In the genomic region with DNA sequence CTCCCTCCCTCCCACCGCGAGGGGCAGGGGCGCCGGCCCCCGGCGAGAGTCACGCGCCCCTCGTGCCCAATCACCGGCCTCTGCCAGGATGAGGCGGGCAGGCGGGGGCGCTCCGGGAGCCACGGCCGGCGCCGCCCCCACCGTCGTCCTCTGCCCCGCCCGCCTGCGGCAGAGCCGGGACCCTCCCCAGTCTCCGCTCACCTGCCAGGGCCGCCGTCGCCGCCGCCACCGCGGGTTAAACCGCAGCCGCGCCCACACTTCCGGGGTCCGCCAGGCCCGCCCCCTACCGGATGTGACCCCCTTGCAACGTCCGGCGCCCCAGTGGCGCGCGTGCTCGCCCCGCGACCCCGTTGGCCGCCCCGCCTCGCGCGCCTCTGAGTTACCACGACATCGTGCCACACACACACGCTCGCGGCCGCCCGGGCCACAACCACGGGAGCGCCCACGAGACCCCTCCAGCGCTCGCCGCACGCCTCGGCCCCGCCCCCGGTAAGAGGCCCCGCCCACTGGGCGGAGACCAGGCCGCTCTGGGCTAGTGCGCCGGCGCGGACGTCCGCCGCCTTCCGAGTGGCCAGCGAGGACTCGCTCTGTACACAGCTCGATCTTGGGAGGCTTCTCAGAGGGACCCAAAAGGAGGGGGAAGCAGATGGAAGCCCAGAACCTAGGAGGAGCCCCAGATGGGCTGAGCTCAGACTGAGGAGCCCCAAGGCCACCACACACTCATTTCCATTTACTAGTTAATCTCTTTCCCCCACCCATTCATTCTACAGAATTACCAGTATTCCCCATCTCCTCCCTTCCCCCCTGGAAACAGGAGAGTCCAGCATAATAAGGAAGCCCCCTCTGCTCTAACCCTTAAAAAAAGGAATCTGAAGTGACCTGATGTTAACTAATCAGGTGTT, we compare ENCODE assay signal across 1 cellular context.
TF ChIP-seq lines count a peak whose summit lies in the region.

A gene (minus strand): TSS at position 237 of the 902 bp plus-strand sequence. CDS start 22,597 bp downstream, outside the sequence.

TF ChIP-seq in HepG2, 621 proteins besides CTCF, POLR2A, EP300 and RAD21 (continued from another document and continues in another):
- no peak for TF ChIP-seq CBX2 (IDR thresholded peaks at IDR 0.05; ENCODE audit: low read depth, low read length)
- no peak for TF ChIP-seq CBX2 (CRISPR knock-in tag; IDR thresholded peaks at IDR 0.05; ENCODE audit: low read depth)
- peak; percentile 84 for TF ChIP-seq ASH2L (IDR thresholded peaks at IDR 0.05; ENCODE audit: insufficient read length, low read depth, low read length)
- no peak for TF ChIP-seq ZFP41 (CRISPR knock-in tag; IDR thresholded peaks at IDR 0.05; ENCODE audit: borderline replicate concordance)
- TF ChIP-seq HNF4A (CRISPR knock-in tag; IDR thresholded peaks at IDR 0.05) = no peak
- TF ChIP-seq, protein P1, sequence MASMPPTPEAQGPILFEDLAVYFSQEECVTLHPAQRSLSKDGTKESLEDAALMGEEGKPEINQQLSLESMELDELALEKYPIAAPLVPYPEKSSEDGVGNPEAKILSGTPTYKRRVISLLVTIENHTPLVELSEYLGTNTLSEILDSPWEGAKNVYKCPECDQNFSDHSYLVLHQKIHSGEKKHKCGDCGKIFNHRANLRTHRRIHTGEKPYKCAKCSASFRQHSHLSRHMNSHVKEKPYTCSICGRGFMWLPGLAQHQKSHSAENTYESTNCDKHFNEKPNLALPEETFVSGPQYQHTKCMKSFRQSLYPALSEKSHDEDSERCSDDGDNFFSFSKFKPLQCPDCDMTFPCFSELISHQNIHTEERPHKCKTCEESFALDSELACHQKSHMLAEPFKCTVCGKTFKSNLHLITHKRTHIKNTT (CRISPR knock-in tag; IDR thresholded peaks at IDR 0.05) = no peak
- TF ChIP-seq HNF4G (IDR thresholded peaks at IDR 0.05; ENCODE audit: borderline replicate concordance, low read depth, low read length) = no peak
- TF ChIP-seq HNF4G (CRISPR knock-in tag; IDR thresholded peaks at IDR 0.05; ENCODE audit: borderline replicate concordance, low read depth) = no peak
- TF ChIP-seq FOXA1 (IDR thresholded peaks at IDR 0.05) = no peak
- TF ChIP-seq FOXA1 (CRISPR knock-in tag; IDR thresholded peaks at IDR 0.05) = peak; percentile 74; the same call in 1 of the 2 replicates
- no peak for TF ChIP-seq ZNF143 (CRISPR knock-in tag; IDR thresholded peaks at IDR 0.05)
- TF ChIP-seq ZNF260 (CRISPR knock-in tag; IDR thresholded peaks at IDR 0.05; ENCODE audit: borderline replicate concordance, low read depth) = no peak
- TF ChIP-seq, protein P2, sequence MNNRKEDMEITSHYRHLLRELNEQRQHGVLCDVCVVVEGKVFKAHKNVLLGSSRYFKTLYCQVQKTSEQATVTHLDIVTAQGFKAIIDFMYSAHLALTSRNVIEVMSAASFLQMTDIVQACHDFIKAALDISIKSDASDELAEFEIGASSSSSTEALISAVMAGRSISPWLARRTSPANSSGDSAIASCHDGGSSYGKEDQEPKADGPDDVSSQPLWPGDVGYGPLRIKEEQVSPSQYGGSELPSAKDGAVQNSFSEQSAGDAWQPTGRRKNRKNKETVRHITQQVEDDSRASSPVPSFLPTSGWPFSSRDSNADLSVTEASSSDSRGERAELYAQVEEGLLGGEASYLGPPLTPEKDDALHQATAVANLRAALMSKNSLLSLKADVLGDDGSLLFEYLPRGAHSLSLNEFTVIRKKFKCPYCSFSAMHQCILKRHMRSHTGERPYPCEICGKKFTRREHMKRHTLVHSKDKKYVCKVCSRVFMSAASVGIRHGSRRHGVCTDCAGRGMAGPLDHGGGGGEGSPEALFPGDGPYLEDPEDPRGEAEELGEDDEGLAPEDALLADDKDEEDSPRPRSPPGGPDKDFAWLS (CRISPR knock-in tag; IDR thresholded peaks at IDR 0.05; ENCODE audit: borderline replicate concordance) = no peak
- no peak for TF ChIP-seq IRX3 (CRISPR knock-in tag; IDR thresholded peaks at IDR 0.05; ENCODE audit: borderline replicate concordance, low read depth)
- TF ChIP-seq TARDBP (CRISPR knock-in tag; IDR thresholded peaks at IDR 0.05) = no peak
- TF ChIP-seq, protein P3, sequence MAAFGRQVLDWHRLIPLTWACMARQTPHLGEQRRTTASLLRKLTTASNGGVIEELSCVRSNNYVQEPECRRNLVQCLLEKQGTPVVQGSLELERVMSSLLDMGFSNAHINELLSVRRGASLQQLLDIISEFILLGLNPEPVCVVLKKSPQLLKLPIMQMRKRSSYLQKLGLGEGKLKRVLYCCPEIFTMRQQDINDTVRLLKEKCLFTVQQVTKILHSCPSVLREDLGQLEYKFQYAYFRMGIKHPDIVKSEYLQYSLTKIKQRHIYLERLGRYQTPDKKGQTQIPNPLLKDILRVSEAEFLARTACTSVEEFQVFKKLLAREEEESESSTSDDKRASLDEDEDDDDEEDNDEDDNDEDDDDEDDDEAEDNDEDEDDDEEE (CRISPR knock-in tag; IDR thresholded peaks at IDR 0.05) = peak; percentile 88; the same call in 1 of the 2 replicates
- peak; percentile 42; the same call in 1 of the 2 replicates for TF ChIP-seq ZNF703 (CRISPR knock-in tag; IDR thresholded peaks at IDR 0.05; ENCODE audit: borderline replicate concordance)
- TF ChIP-seq, protein P4, sequence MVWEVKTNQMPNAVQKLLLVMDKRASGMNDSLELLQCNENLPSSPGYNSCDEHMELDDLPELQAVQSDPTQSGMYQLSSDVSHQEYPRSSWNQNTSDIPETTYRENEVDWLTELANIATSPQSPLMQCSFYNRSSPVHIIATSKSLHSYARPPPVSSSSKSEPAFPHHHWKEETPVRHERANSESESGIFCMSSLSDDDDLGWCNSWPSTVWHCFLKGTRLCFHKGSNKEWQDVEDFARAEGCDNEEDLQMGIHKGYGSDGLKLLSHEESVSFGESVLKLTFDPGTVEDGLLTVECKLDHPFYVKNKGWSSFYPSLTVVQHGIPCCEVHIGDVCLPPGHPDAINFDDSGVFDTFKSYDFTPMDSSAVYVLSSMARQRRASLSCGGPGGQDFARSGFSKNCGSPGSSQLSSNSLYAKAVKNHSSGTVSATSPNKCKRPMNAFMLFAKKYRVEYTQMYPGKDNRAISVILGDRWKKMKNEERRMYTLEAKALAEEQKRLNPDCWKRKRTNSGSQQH (CRISPR knock-in tag; IDR thresholded peaks at IDR 0.05; ENCODE audit: low read depth) = no peak; the same call in 1 of the 2 replicates
- no peak for TF ChIP-seq ZSCAN12 (CRISPR knock-in tag; IDR thresholded peaks at IDR 0.05)
- TF ChIP-seq ZNF839 (CRISPR knock-in tag; IDR thresholded peaks at IDR 0.05; ENCODE audit: borderline replicate concordance) = no peak
- TF ChIP-seq, protein P5, sequence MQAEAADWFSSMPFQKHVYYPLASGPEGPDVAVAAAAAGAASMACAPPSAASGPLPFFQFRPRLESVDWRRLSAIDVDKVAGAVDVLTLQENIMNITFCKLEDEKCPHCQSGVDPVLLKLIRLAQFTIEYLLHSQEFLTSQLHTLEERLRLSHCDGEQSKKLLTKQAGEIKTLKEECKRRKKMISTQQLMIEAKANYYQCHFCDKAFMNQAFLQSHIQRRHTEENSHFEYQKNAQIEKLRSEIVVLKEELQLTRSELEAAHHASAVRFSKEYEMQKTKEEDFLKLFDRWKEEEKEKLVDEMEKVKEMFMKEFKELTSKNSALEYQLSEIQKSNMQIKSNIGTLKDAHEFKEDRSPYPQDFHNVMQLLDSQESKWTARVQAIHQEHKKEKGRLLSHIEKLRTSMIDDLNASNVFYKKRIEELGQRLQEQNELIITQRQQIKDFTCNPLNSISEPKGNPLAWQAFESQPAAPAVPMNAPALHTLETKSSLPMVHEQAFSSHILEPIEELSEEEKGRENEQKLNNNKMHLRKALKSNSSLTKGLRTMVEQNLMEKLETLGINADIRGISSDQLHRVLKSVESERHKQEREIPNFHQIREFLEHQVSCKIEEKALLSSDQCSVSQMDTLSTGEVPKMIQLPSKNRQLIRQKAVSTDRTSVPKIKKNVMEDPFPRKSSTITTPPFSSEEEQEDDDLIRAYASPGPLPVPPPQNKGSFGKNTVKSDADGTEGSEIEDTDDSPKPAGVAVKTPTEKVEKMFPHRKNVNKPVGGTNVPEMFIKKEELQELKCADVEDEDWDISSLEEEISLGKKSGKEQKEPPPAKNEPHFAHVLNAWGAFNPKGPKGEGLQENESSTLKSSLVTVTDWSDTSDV (CRISPR knock-in tag; IDR thresholded peaks at IDR 0.05) = no peak; the same call in 1 of the 2 replicates
- no peak for TF ChIP-seq NFRKB (IDR thresholded peaks at IDR 0.05)
- no peak for TF ChIP-seq ZFP37 (CRISPR knock-in tag; IDR thresholded peaks at IDR 0.05; ENCODE audit: borderline replicate concordance)
- TF ChIP-seq, protein P6, sequence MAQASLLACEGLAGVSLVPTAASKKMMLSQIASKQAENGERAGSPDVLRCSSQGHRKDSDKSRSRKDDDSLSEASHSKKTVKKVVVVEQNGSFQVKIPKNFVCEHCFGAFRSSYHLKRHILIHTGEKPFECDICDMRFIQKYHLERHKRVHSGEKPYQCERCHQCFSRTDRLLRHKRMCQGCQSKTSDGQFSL (CRISPR knock-in tag; IDR thresholded peaks at IDR 0.05) = 0 out of 2 replicates have a peak, but pooled peaks have one; percentile 33
- peak; percentile 76 for TF ChIP-seq NFYB (CRISPR knock-in tag; IDR thresholded peaks at IDR 0.05)
- TF ChIP-seq, protein P7, sequence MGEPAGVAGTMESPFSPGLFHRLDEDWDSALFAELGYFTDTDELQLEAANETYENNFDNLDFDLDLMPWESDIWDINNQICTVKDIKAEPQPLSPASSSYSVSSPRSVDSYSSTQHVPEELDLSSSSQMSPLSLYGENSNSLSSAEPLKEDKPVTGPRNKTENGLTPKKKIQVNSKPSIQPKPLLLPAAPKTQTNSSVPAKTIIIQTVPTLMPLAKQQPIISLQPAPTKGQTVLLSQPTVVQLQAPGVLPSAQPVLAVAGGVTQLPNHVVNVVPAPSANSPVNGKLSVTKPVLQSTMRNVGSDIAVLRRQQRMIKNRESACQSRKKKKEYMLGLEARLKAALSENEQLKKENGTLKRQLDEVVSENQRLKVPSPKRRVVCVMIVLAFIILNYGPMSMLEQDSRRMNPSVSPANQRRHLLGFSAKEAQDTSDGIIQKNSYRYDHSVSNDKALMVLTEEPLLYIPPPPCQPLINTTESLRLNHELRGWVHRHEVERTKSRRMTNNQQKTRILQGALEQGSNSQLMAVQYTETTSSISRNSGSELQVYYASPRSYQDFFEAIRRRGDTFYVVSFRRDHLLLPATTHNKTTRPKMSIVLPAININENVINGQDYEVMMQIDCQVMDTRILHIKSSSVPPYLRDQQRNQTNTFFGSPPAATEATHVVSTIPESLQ (CRISPR knock-in tag; conservative IDR thresholded peaks at IDR 0.05) = no peak
- peak; percentile 28 for TF ChIP-seq ELF3 (CRISPR knock-in tag; IDR thresholded peaks at IDR 0.05)
- TF ChIP-seq MEIS1 (CRISPR knock-in tag; IDR thresholded peaks at IDR 0.05; ENCODE audit: borderline replicate concordance) = no peak
- peak; percentile 33; the same call in 1 of the 2 replicates for TF ChIP-seq WIZ (CRISPR knock-in tag; IDR thresholded peaks at IDR 0.05)
- TF ChIP-seq ZNF629 (CRISPR knock-in tag; conservative IDR thresholded peaks at IDR 0.05) = no peak
- TF ChIP-seq ZNF607 (CRISPR knock-in tag; IDR thresholded peaks at IDR 0.05; ENCODE audit: borderline replicate concordance) = peak; percentile 1; the same call in 1 of the 2 replicates
- TF ChIP-seq ATF1 (CRISPR knock-in tag; IDR thresholded peaks at IDR 0.05) = no peak
- no peak for TF ChIP-seq ZNF367 (CRISPR knock-in tag; IDR thresholded peaks at IDR 0.05; ENCODE audit: borderline replicate concordance)
- peak; percentile 73; the same call in 1 of the 2 replicates for TF ChIP-seq CBFB (CRISPR knock-in tag; IDR thresholded peaks at IDR 0.05)
- TF ChIP-seq, protein P8, sequence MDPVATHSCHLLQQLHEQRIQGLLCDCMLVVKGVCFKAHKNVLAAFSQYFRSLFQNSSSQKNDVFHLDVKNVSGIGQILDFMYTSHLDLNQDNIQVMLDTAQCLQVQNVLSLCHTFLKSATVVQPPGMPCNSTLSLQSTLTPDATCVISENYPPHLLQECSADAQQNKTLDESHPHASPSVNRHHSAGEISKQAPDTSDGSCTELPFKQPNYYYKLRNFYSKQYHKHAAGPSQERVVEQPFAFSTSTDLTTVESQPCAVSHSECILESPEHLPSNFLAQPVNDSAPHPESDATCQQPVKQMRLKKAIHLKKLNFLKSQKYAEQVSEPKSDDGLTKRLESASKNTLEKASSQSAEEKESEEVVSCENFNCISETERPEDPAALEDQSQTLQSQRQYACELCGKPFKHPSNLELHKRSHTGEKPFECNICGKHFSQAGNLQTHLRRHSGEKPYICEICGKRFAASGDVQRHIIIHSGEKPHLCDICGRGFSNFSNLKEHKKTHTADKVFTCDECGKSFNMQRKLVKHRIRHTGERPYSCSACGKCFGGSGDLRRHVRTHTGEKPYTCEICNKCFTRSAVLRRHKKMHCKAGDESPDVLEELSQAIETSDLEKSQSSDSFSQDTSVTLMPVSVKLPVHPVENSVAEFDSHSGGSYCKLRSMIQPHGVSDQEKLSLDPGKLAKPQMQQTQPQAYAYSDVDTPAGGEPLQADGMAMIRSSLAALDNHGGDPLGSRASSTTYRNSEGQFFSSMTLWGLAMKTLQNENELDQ (CRISPR knock-in tag; IDR thresholded peaks at IDR 0.05; ENCODE audit: borderline replicate concordance) = no peak
- TF ChIP-seq KDM4B (CRISPR knock-in tag; IDR thresholded peaks at IDR 0.05) = no peak
- TF ChIP-seq ZNF878 (CRISPR knock-in tag; IDR thresholded peaks at IDR 0.05) = 0 out of 2 replicates have a peak, but pooled peaks have one; percentile 54
- no peak for TF ChIP-seq SMAD1 (CRISPR knock-in tag; IDR thresholded peaks at IDR 0.05; ENCODE audit: borderline replicate concordance, low read depth)
- TF ChIP-seq, protein P9, sequence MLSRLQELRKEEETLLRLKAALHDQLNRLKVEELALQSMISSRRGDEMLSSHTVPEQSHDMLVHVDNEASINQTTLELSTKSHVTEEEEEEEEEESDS (CRISPR knock-in tag; IDR thresholded peaks at IDR 0.05; ENCODE audit: borderline replicate concordance) = no peak
- TF ChIP-seq HOXD1 (CRISPR knock-in tag; IDR thresholded peaks at IDR 0.05) = no peak
- no peak for TF ChIP-seq TAF15 (IDR thresholded peaks at IDR 0.05; ENCODE audit: low read depth, low read length, poor library complexity, severe bottlenecking)
- TF ChIP-seq, protein P10, sequence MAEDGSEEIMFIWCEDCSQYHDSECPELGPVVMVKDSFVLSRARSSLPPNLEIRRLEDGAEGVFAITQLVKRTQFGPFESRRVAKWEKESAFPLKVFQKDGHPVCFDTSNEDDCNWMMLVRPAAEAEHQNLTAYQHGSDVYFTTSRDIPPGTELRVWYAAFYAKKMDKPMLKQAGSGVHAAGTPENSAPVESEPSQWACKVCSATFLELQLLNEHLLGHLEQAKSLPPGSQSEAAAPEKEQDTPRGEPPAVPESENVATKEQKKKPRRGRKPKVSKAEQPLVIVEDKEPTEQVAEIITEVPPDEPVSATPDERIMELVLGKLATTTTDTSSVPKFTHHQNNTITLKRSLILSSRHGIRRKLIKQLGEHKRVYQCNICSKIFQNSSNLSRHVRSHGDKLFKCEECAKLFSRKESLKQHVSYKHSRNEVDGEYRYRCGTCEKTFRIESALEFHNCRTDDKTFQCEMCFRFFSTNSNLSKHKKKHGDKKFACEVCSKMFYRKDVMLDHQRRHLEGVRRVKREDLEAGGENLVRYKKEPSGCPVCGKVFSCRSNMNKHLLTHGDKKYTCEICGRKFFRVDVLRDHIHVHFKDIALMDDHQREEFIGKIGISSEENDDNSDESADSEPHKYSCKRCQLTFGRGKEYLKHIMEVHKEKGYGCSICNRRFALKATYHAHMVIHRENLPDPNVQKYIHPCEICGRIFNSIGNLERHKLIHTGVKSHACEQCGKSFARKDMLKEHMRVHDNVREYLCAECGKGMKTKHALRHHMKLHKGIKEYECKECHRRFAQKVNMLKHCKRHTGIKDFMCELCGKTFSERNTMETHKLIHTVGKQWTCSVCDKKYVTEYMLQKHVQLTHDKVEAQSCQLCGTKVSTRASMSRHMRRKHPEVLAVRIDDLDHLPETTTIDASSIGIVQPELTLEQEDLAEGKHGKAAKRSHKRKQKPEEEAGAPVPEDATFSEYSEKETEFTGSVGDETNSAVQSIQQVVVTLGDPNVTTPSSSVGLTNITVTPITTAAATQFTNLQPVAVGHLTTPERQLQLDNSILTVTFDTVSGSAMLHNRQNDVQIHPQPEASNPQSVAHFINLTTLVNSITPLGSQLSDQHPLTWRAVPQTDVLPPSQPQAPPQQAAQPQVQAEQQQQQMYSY (CRISPR knock-in tag; IDR thresholded peaks at IDR 0.05) = no peak
- TF ChIP-seq TCF7L2 (IDR thresholded peaks at IDR 0.05; ENCODE audit: low read depth, low read length) = no peak
